8 cellular contexts compared by ENCODE assay signal in genomic region chr16:89507834-89508590, GRCh38. TPM values are rescaled to one million over a fixed set of nuclear protein-coding genes. Genes with fewer than 3 reads are reported as not detected.
DNase-seq lines count a peak whose midpoint lies in the region; ATAC-seq and TF ChIP-seq lines count a peak whose summit lies in the region.

SPG7 (plus strand) TSS chr16:89508403; CDS start chr16:89508418, 15 bp downstream.

- H3K4me1 Mint-ChIP-seq in activated naive CD8-positive, alpha-beta T cell treated with anti-CD3 and anti-CD28 coated beads, Interleukin-2, amount 50 U/mL, for 24 hours: peaks cover 43% of the 10 kb centered on the region

- H3K4me3 ChIP-seq in GM12864 (ENCODE audit: low read depth, low read length) (peak within 1 kb of the TSS; percentile 81), transverse colon (peak within 1 kb of the TSS; percentile 64 to 96 (median 76))

- DNase-seq in GM12864 (ENCODE audit: low read depth) (no peak), NCI-H1092 (lab: John Stamatoyannopoulos, UW) (peak; percentile 76), T follicular helper cell (ENCODE audit: low read depth) (peak; percentile 82), cardiac septum (ENCODE audit: low spot score) (peak; percentile 94), posterior cingulate gyrus (peak; percentile 61 to 97 (median 78)), transverse colon (peak; percentile 91)
- peak; percentile 94 for DNase-seq in activated naive CD8-positive, alpha-beta T cell treated with anti-CD3 and anti-CD28 coated beads, Interleukin-2, amount 50 U/mL, for 24 hours

- no peaks in the 10 kb centered on the region for H3K9me3 ChIP-seq in transverse colon

- H3K27me3 ChIP-seq in transverse colon: no peaks in the 10 kb centered on the region

- peak; percentile 61 for ATAC-seq in HG02588 (IDR thresholded peaks at IDR 0.05; ENCODE audit: unreplicated experiment)
- ATAC-seq in activated naive CD8-positive, alpha-beta T cell treated with anti-CD3 and anti-CD28 coated beads, Interleukin-2, amount 50 U/mL, for 24 hours: peak; percentile 75

- 1% methylated on average over 56 of the region's 90 CpGs; no CpG with 5 or more reads in 1 of the 2 donors for WGBS in transverse colon (ENCODE audit: low coverage in 1 of 2), 2 donors

- TF ChIP-seq CTCF in GM12864 (IDR thresholded peaks at IDR 0.05; ENCODE audit: low read depth, low read length, missing control alignments) (no peak), transverse colon (IDR thresholded peaks at IDR 0.05) (no peak)

- H3K4me1 ChIP-seq in transverse colon: peaks cover 20 to 60% (median 49%) of the 10 kb centered on the region in 4 donors

- H3K4me3 Mint-ChIP-seq in activated naive CD8-positive, alpha-beta T cell treated with anti-CD3 and anti-CD28 coated beads, Interleukin-2, amount 50 U/mL, for 24 hours: peak within 1 kb of the TSS; percentile 95

- peak within 1 kb of the TSS; percentile 96 for H3K27ac Mint-ChIP-seq in activated naive CD8-positive, alpha-beta T cell treated with anti-CD3 and anti-CD28 coated beads, Interleukin-2, amount 50 U/mL, for 24 hours

- H3K36me3 Mint-ChIP-seq in activated naive CD8-positive, alpha-beta T cell treated with anti-CD3 and anti-CD28 coated beads, Interleukin-2, amount 50 U/mL, for 24 hours (ENCODE audit: low read depth): peaks cover 17% of the 10 kb centered on the region

- H3K9me3 Mint-ChIP-seq in activated naive CD8-positive, alpha-beta T cell treated with anti-CD3 and anti-CD28 coated beads, Interleukin-2, amount 50 U/mL, for 24 hours: no peaks in the 10 kb centered on the region

- intact Hi-C loops in cardiac septum (cut with DNase I) (loop anchor here (2.0 kb wide), 1 partner anchor 181 kb away; no protein-coding TSS in a partner anchor), posterior cingulate gyrus (cut with DNase I) (loop anchor here (2.0 to 10.0 kb wide), 3 partner anchors 17 to 263 kb away; partner anchors contain the start of gene ANKRD11), transverse colon (cut with DNase I; ENCODE audit: low total_unique reads) (loop anchor here (5.0 kb wide), 1 partner anchor 176 kb away; no protein-coding TSS in a partner anchor)

- H3K27ac ChIP-seq in transverse colon: peak within 1 kb of the TSS; percentile 92 to 97 (median 93)

- no peaks in the 10 kb centered on the region for H3K27me3 Mint-ChIP-seq in activated naive CD8-positive, alpha-beta T cell treated with anti-CD3 and anti-CD28 coated beads, Interleukin-2, amount 50 U/mL, for 24 hours

- H3K36me3 ChIP-seq in transverse colon: peaks cover 0 to 27% (median 12%) of the 10 kb centered on the region in 4 donors

- no peak for TF ChIP-seq EP300 in transverse colon (IDR thresholded peaks at IDR 0.05; ENCODE audit: low read depth)

- in situ Hi-C loops in transverse colon (cut with MboI; ENCODE audit: low pct_ligation_motif_present in 1 of 4, low pct_unique_long_range_greater_than_20kb in 1 of 4, low sequenced_read_pairs in 3 of 4): loop anchor here in 1 of 4 donors (10.0 kb wide), 1 partner anchor 173 kb away; no protein-coding TSS in a partner anchor

- TF ChIP-seq POLR2A in transverse colon (IDR thresholded peaks at IDR 0.05): peak; percentile 87

RNA-seq across cellular contexts. Expression of gene SPG7, which starts in this region (rescaled TPM):
- total RNA-seq in cardiac septum: 89.5 TPM
- total RNA-seq in transverse colon: 100 to 1,000 TPM; 168 to 408 (median 285) TPM
